Comparison of ENCODE assay signal across 31 cellular contexts in the genomic region with DNA sequence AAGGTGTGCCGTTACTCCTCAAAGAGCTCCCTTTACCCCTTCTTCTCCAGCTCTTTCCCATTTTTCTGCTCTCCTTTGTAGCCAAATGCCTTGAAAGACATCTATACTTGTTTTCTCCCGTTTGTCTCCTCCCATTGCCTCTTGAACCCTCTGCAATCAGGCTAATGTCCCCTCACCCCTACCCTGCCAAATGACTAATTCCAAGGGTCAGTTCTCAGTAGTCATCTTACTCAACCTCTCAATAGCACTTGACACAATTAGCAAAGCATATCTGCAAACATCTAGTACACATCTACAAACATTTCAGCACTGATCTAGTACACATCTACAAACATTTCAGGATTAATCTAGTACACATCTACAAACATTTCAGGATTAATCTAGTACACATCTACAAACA. TPM values are rescaled to one million over a fixed set of nuclear protein-coding genes. Genes with fewer than 3 reads are reported as not detected.
"Had no signal": no experiment of that assay in that cellular context is flagged by ENCODE, and none has a peak within 500 bp of the region (broad histone marks: within the 10 kb centered on the region; RNA-seq: fewer than 3 reads in every experiment).

No MANE protein-coding gene starts in this region.

- H3K9me3 Mint-ChIP-seq: activated CD4-positive, alpha-beta memory T cell treated with anti-CD3 and anti-CD28 coated beads, Interleukin-2, amount 10 ng/mL, durations not matched to agents 7 days and 5 days; activated CD4-positive, alpha-beta T cell treated with anti-CD3 and anti-CD28 coated beads, Interleukin-2, amount 10 ng/mL, durations not matched to agents 7 days and 5 days; activated naive CD4-positive, alpha-beta T cell treated with anti-CD3 and anti-CD28 coated beads, Interleukin-2, amount 10 ng/mL, durations not matched to agents 7 days and 5 days; activated naive CD8-positive, alpha-beta T cell treated with anti-CD3 and anti-CD28 coated beads, Interleukin-2, amount 10 ng/mL, durations not matched to agents 7 days and 5 days; activated T-cell treated with anti-CD3 and anti-CD28 coated beads, Interleukin-2, amount 50 U/mL, for 24 hours; neural progenitor cell had no signal

- H3K9me3 ChIP-seq: testis, transverse colon had no signal

- H3K36me3 ChIP-seq: brain microvascular endothelial cell, neural progenitor cell, transverse colon had no signal

- H3K27me3 ChIP-seq: brain microvascular endothelial cell, neural progenitor cell, testis, transverse colon had no signal

- H3K36me3 Mint-ChIP-seq: activated naive CD4-positive, alpha-beta T cell treated with anti-CD3 and anti-CD28 coated beads, Interleukin-2, amount 10 ng/mL, durations not matched to agents 7 days and 5 days; activated naive CD8-positive, alpha-beta T cell treated with anti-CD3 and anti-CD28 coated beads, Interleukin-2, amount 10 ng/mL, durations not matched to agents 7 days and 5 days; neural progenitor cell had no signal

- ATAC-seq: esophagus mucosa; naive thymus-derived CD8-positive, alpha-beta T cell; stimulated activated naive CD8-positive, alpha-beta T cell treated with anti-CD3 and anti-CD28 coated beads, Interleukin-15, Interleukin-2, amounts not matched to agents 100 U/mL and 50 U/mL, for 24 hours; T-helper 17 cell had no signal

- H3K27ac ChIP-seq: brain microvascular endothelial cell, neural progenitor cell, testis, transverse colon had no signal

- H3K4me2 ChIP-seq: neural progenitor cell had no signal

- FAIRE-seq: astrocyte, urothelium cell line had no signal

- H3K4me3 ChIP-seq: neural progenitor cell, testis, transverse colon had no signal

- H3K27ac Mint-ChIP-seq: activated CD4-positive, alpha-beta memory T cell treated with anti-CD3 and anti-CD28 coated beads, Interleukin-2, amount 10 ng/mL, durations not matched to agents 7 days and 5 days; activated CD4-positive, alpha-beta T cell treated with anti-CD3 and anti-CD28 coated beads, Interleukin-2, amount 10 ng/mL, durations not matched to agents 7 days and 5 days; activated naive CD4-positive, alpha-beta T cell treated with anti-CD3 and anti-CD28 coated beads, Interleukin-2, amount 10 ng/mL, durations not matched to agents 7 days and 5 days; activated naive CD8-positive, alpha-beta T cell treated with anti-CD3 and anti-CD28 coated beads, Interleukin-2, amount 10 ng/mL, durations not matched to agents 7 days and 5 days; activated T-cell treated with anti-CD3 and anti-CD28 coated beads, Interleukin-2, amount 50 U/mL, for 24 hours; endodermal cell; naive thymus-derived CD8-positive, alpha-beta T cell; neural progenitor cell; T-helper 17 cell; WTC11 had no signal

- DNase-seq: activated CD4-positive, alpha-beta memory T cell treated with anti-CD3 and anti-CD28 coated beads, Interleukin-2, amount 10 ng/mL, durations not matched to agents 7 days and 5 days; activated CD4-positive, alpha-beta T cell treated with anti-CD3 and anti-CD28 coated beads for 1 hour; activated CD4-positive, alpha-beta T cell treated with anti-CD3 and anti-CD28 coated beads, Interleukin-2, amount 10 ng/mL, durations not matched to agents 7 days and 5 days; activated CD8-positive, alpha-beta memory T cell treated with anti-CD3 and anti-CD28 coated beads, Interleukin-2, amount 50 U/mL, for 48 hours; activated gamma-delta T cell; activated naive CD4-positive, alpha-beta T cell treated with anti-CD3 and anti-CD28 coated beads, Interleukin-2, amount 10 ng/mL, durations not matched to agents 7 days and 5 days; activated naive CD8-positive, alpha-beta T cell treated with anti-CD3 and anti-CD28 coated beads, Interleukin-2, amount 10 ng/mL, durations not matched to agents 7 days and 5 days; activated T-cell treated with anti-CD3 and anti-CD28 coated beads, Interleukin-2, amount 50 U/mL, for 24 hours; amniotic stem cell; brain microvascular endothelial cell; caudate nucleus; cortex of kidney; endodermal cell; foreskin fibroblast; head of caudate nucleus; naive thymus-derived CD8-positive, alpha-beta T cell; occipital lobe; right cardiac atrium; stimulated activated CD4-positive, alpha-beta T cell treated with anti-CD3 and anti-CD28 coated beads, Interleukin-2, amount 100 ng/mL, for 48 hours; stimulated activated naive CD8-positive, alpha-beta T cell treated with anti-CD3 and anti-CD28 coated beads, Interleukin-15, Interleukin-2, amounts not matched to agents 100 U/mL and 50 U/mL, for 24 hours; T-helper 17 cell; testis; transverse colon had no signal

- H3K4me3 Mint-ChIP-seq: activated CD4-positive, alpha-beta memory T cell treated with anti-CD3 and anti-CD28 coated beads, Interleukin-2, amount 10 ng/mL, durations not matched to agents 7 days and 5 days; activated CD4-positive, alpha-beta T cell treated with anti-CD3 and anti-CD28 coated beads, Interleukin-2, amount 10 ng/mL, durations not matched to agents 7 days and 5 days; activated naive CD4-positive, alpha-beta T cell treated with anti-CD3 and anti-CD28 coated beads, Interleukin-2, amount 10 ng/mL, durations not matched to agents 7 days and 5 days; activated naive CD8-positive, alpha-beta T cell treated with anti-CD3 and anti-CD28 coated beads, Interleukin-2, amount 10 ng/mL, durations not matched to agents 7 days and 5 days; activated T-cell treated with anti-CD3 and anti-CD28 coated beads, Interleukin-2, amount 50 U/mL, for 24 hours; endodermal cell; naive thymus-derived CD8-positive, alpha-beta T cell; neural progenitor cell; T-helper 17 cell; WTC11 had no signal

- H2AFZ ChIP-seq: neural progenitor cell had no signal

- H3K4me1 ChIP-seq: neural progenitor cell, testis had no signal

- H3K4me1 Mint-ChIP-seq: activated CD4-positive, alpha-beta memory T cell treated with anti-CD3 and anti-CD28 coated beads, Interleukin-2, amount 10 ng/mL, durations not matched to agents 7 days and 5 days; activated naive CD4-positive, alpha-beta T cell treated with anti-CD3 and anti-CD28 coated beads, Interleukin-2, amount 10 ng/mL, durations not matched to agents 7 days and 5 days; neural progenitor cell had no signal

RNA-seq across cellular contexts. Expression of a gene that starts 12.6 kb away (rescaled TPM):
- total RNA-seq: activated CD4-positive, alpha-beta memory T cell treated with anti-CD3 and anti-CD28 coated beads, Interleukin-2, amount 10 ng/mL, durations not matched to agents 7 days and 5 days; activated CD4-positive, alpha-beta T cell treated with anti-CD3 and anti-CD28 coated beads, Interleukin-2, amount 10 ng/mL, durations not matched to agents 7 days and 5 days; activated naive CD8-positive, alpha-beta T cell treated with anti-CD3 and anti-CD28 coated beads, Interleukin-2, amount 10 ng/mL, durations not matched to agents 7 days and 5 days; chondrocyte; esophagus mucosa; kidney epithelial cell; lung microvascular endothelial cell; naive thymus-derived CD8-positive, alpha-beta T cell; T-helper 17 cell had no signal
- polyA plus RNA-seq: naive thymus-derived CD8-positive, alpha-beta T cell had no signal
